Comparison of ENCODE assay signal across 28 cellular contexts in the genomic region with DNA sequence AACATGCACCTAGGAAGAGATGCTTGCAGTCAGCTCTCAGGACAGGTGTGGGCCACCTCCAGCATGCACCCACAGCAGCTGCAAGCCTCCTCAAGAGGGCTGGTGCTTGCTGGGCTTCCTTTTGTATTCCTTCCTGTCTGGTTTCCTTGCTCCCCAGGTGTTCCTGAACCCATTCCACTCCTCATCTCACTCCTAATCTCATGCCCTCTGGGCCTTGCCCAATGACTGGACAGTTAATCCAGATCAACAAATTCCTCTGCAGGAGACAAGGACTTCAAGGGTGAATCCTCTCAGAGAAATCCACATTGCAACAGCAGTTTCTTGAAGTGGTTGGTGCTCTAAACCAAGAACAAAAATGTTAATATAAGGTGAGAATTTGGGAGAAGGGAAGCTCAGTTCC. TPM values are rescaled to one million over a fixed set of nuclear protein-coding genes. Genes with fewer than 3 reads are reported as not detected.
A peak's percentile ranks its signal among the peaks of the same experiment; 100 is the strongest.
DNase-seq lines count a peak whose midpoint lies in the region; ATAC-seq, FAIRE-seq and TF ChIP-seq lines count a peak whose summit lies in the region.
"Had no signal": no experiment of that assay in that cellular context is flagged by ENCODE, and none has a peak within 500 bp of the region (broad histone marks: within the 10 kb centered on the region; RNA-seq: fewer than 3 reads in every experiment).

No MANE protein-coding gene starts in this region.

- H3K23me2 ChIP-seq in H1 (ENCODE audit: low read depth, low read length), result no peaks in the 10 kb centered on the region

- H3K27ac ChIP-seq in CD4-positive, CD25-positive, alpha-beta regulatory T cell (ENCODE audit: insufficient read depth, low read length, poor library complexity, severe bottlenecking), result peak overlapping the region; percentile 62
- H3K27ac ChIP-seq in H1 (ENCODE audit: low read depth, low read length) (no peak overlapping the region), psoas muscle (no peak overlapping the region)
- H3K27ac ChIP-seq: A549, cardiac muscle cell, coronary artery, right atrium auricular region, stomach, vagina had no signal

- H2BK5ac ChIP-seq in H1 (ENCODE audit: low read depth, low read length), result no peak overlapping the region

- no peak overlapping the region for H2BK120ac ChIP-seq in H1 (replicated peaks; ENCODE audit: low read depth, low read length)

- H3K27me3 Mint-ChIP-seq in activated CD4-positive, alpha-beta T cell treated with anti-CD3 and anti-CD28 coated beads, Interleukin-2, amount 10 ng/mL, durations not matched to agents 7 days and 5 days, result no peaks in the 10 kb centered on the region
- no peaks in the 10 kb centered on the region for H3K27me3 Mint-ChIP-seq in CD4-positive, CD25-positive, alpha-beta regulatory T cell
- H3K27me3 Mint-ChIP-seq in activated CD8-positive, alpha-beta T cell treated with anti-CD3 and anti-CD28 coated beads for 36 hours, result no peaks in the 10 kb centered on the region

- no peak overlapping the region for H2AFZ ChIP-seq in H1 (ENCODE audit: low read length)

- H4K8ac ChIP-seq in H1 (ENCODE audit: extremely low read depth, insufficient read depth, low read length), result no peak overlapping the region

- no peak overlapping the region for H3K56ac ChIP-seq in H1 (replicated peaks; ENCODE audit: insufficient read length, low read depth, low read length)

- H3K14ac ChIP-seq in H1 (ENCODE audit: insufficient read length), result no peak overlapping the region

- no peak overlapping the region for H2BK12ac ChIP-seq in H1 (ENCODE audit: low read depth, low read length)

- DNase-seq in activated CD4-positive, alpha-beta T cell treated with anti-CD3 and anti-CD28 coated beads, Interleukin-2, amount 10 ng/mL, durations not matched to agents 7 days and 5 days, result no peak
- DNase-seq in activated CD4-positive, alpha-beta T cell treated with anti-CD3 and anti-CD28 coated beads, Interleukin-2, amount 50 U/mL, for 48 hours, result no peak
- DNase-seq in CD4-positive, CD25-positive, alpha-beta regulatory T cell, result no peak
- no peak for DNase-seq in activated CD8-positive, alpha-beta T cell treated with anti-CD3 and anti-CD28 coated beads for 36 hours
- DNase-seq in H1 (ENCODE audit: low read depth in 1 of 2, low spot score in 2 of 2), result no peak
- DNase-seq in psoas muscle, result no peak
- no peak for DNase-seq in CD1c-positive myeloid dendritic cell (ENCODE audit: extremely low spot score)
- DNase-seq: activated CD4-positive, alpha-beta T cell treated with anti-CD3 and anti-CD28 coated beads for 1 hour; DMS 273 treated with DMSO at 0.1 percent for 48 hours; erythroblast; GOT3; mesendoderm; NCI-H1436 treated with DMSO at 0.1 percent for 48 hours; NCI-H2081 treated with DMSO at 0.1 percent for 48 hours; NCI-H2227 treated with DMSO at 0.1 percent for 48 hours; NCI-H526; NK-92 treated with Interleukin-12 subunit alpha and Interleukin-12 subunit beta, amount 100 ng/mL, for 24 hours; stimulated activated CD4-positive, alpha-beta T cell treated with anti-CD3 and anti-CD28 coated beads, Interleukin-2, amount 100 ng/mL, for 24 hours; stomach had no signal

- 0 out of 2 replicates have a peak overlapping the region, but pooled peaks have one; percentile 7 for H2AK5ac ChIP-seq in H1 (ENCODE audit: low read depth, low read length)

- no peak for TF ChIP-seq EP300 in H1 (IDR thresholded peaks at IDR 0.05; ENCODE audit: borderline replicate concordance in 1 of 2, low read depth in 2 of 2, low read length in 2 of 2)

- H3K4me2 ChIP-seq in H1 (ENCODE audit: insufficient read depth in 1 of 2, low read depth in 2 of 2, low read length in 2 of 2), result no peak overlapping the region
- H3K4me2 ChIP-seq: A549, smooth muscle cell had no signal

- H3K27ac Mint-ChIP-seq in activated CD4-positive, alpha-beta T cell treated with anti-CD3 and anti-CD28 coated beads, Interleukin-2, amount 10 ng/mL, durations not matched to agents 7 days and 5 days, result peak overlapping the region; percentile 56
- H3K27ac Mint-ChIP-seq in CD4-positive, CD25-positive, alpha-beta regulatory T cell, result peak overlapping the region; percentile 85 to 94 (median 91)
- peak overlapping the region; percentile 97 for H3K27ac Mint-ChIP-seq in activated CD8-positive, alpha-beta T cell treated with anti-CD3 and anti-CD28 coated beads for 36 hours

- POLR2A ChIA-PET in activated CD4-positive, alpha-beta T cell treated with anti-CD3 and anti-CD28 coated beads, Interleukin-2, amount 10 ng/mL, durations not matched to agents 7 days and 5 days (lab: Charles Lee), result no interaction called here
- POLR2A ChIA-PET in activated CD8-positive, alpha-beta T cell treated with anti-CD3 and anti-CD28 coated beads for 36 hours (lab: Charles Lee), result interaction anchor here (0.7 to 2.5 kb wide), 13 partner anchors 8 to 162 kb away, joined by 3 to 16 read pairs (median 4); a partner anchor contains a TSS
- POLR2A ChIA-PET in H1 (lab: Charles Lee; ENCODE audit: partially characterized antibody), result no interaction called here

- H3K4me3 ChIP-seq in CD4-positive, CD25-positive, alpha-beta regulatory T cell (ENCODE audit: low read depth, low read length), result peak overlapping the region; percentile 51
- no peak overlapping the region for H3K4me3 ChIP-seq in H1 (ENCODE audit: extremely low read depth in 1 of 4, insufficient read depth in 2 of 4, low read depth in 3 of 4, low read length in 4 of 4)
- H3K4me3 ChIP-seq in psoas muscle, result no peak overlapping the region
- H3K4me3 ChIP-seq: A549, cardiac muscle cell, coronary artery, right atrium auricular region, smooth muscle cell, stomach, vagina had no signal

- H3K4ac ChIP-seq in H1 (replicated peaks; ENCODE audit: insufficient read length, low read depth, low read length), result no peak overlapping the region

- ATAC-seq in CD4-positive, CD25-positive, alpha-beta regulatory T cell (ENCODE audit: low read depth in 2 of 2), result no peak
- no peak for ATAC-seq in activated CD8-positive, alpha-beta T cell treated with anti-CD3 and anti-CD28 coated beads for 36 hours
- ATAC-seq in GM19452 (IDR thresholded peaks at IDR 0.05; ENCODE audit: unreplicated experiment) (no peak), psoas muscle (no peak)
- ATAC-seq: A549, left lobe of liver had no signal

- no peak overlapping the region for H4K5ac ChIP-seq in H1 (ENCODE audit: insufficient read length, low read depth, low read length)

- no peak for TF ChIP-seq RAD21 in H1 (IDR thresholded peaks at IDR 0.05 in 1 of 2, conservative IDR thresholded peaks at IDR 0.05 in 1 of 2; ENCODE audit: low read depth in 2 of 2, low read length in 2 of 2)

- TF ChIP-seq CTCF in activated CD8-positive, alpha-beta T cell treated with anti-CD3 and anti-CD28 coated beads for 36 hours (IDR thresholded peaks at IDR 0.05), result no peak
- TF ChIP-seq CTCF in H1 (IDR thresholded peaks at IDR 0.05; ENCODE audit: control extremely low read depth in 1 of 3, insufficient read depth in 1 of 3, low read depth in 1 of 3, low read length in 3 of 3) (no peak), psoas muscle (IDR thresholded peaks at IDR 0.05) (no peak)

- CTCF ChIA-PET in activated CD4-positive, alpha-beta T cell treated with anti-CD3 and anti-CD28 coated beads, Interleukin-2, amount 10 ng/mL, durations not matched to agents 7 days and 5 days (lab: Charles Lee), result interaction anchor here (1.6 to 3.7 kb wide), 3 partner anchors 30 to 166 kb away, joined by 4 to 12 read pairs (median 9); a partner anchor contains a TSS
- CTCF ChIA-PET in activated CD8-positive, alpha-beta T cell treated with anti-CD3 and anti-CD28 coated beads for 36 hours (lab: Charles Lee), result interaction anchor here (0.9 to 7.5 kb wide), 8 partner anchors 12 to 165 kb away, joined by 3 to 68 read pairs (median 4); no protein-coding TSS in a partner anchor
- CTCF ChIA-PET in H1 (lab: Charles Lee; ENCODE audit: partially characterized antibody), result interaction anchor here (1.1 to 3.6 kb wide), 5 partner anchors 13 to 166 kb away, joined by 3 to 18 read pairs (median 4); a partner anchor contains a TSS

- peaks cover 75% of the 10 kb centered on the region for H3K36me3 ChIP-seq in CD4-positive, CD25-positive, alpha-beta regulatory T cell (ENCODE audit: control insufficient read depth, insufficient read depth, low read length)
- H3K36me3 ChIP-seq in H1 (ENCODE audit: control insufficient read depth in 2 of 4, insufficient read depth in 4 of 4, low read length in 3 of 4) (no peaks in the 10 kb centered on the region), psoas muscle (ENCODE audit: insufficient read depth in 1 of 2, low read depth in 1 of 2) (no peaks in the 10 kb centered on the region)
- H3K36me3 ChIP-seq: cardiac muscle cell, right atrium auricular region, stomach, vagina had no signal

- H4K91ac ChIP-seq in H1 (replicated peaks; ENCODE audit: insufficient read length, low read length), result no peak overlapping the region

- intact Hi-C loops in activated CD8-positive, alpha-beta T cell treated with anti-CD3 and anti-CD28 coated beads for 36 hours (cut with micrococcal nuclease), result no loop called here
- intact Hi-C loops in psoas muscle (cut with DNase I), result no loop called here

- peaks cover 97% of the 10 kb centered on the region for H3K4me1 Mint-ChIP-seq in activated CD4-positive, alpha-beta T cell treated with anti-CD3 and anti-CD28 coated beads, Interleukin-2, amount 10 ng/mL, durations not matched to agents 7 days and 5 days
- H3K4me1 Mint-ChIP-seq in CD4-positive, CD25-positive, alpha-beta regulatory T cell, result peaks cover 62 to 99% (median 82%) of the 10 kb centered on the region in 4 donors
- H3K4me1 Mint-ChIP-seq in activated CD8-positive, alpha-beta T cell treated with anti-CD3 and anti-CD28 coated beads for 36 hours (ENCODE audit: low read depth), result peaks cover 100% of the 10 kb centered on the region

- peaks cover 95% of the 10 kb centered on the region for H3K4me1 ChIP-seq in CD4-positive, CD25-positive, alpha-beta regulatory T cell (ENCODE audit: control insufficient read depth, insufficient read depth, low read length, poor library complexity, severe bottlenecking)
- H3K4me1 ChIP-seq in H1 (replicated peaks in 1 of 4; ENCODE audit: control insufficient read depth in 3 of 4, insufficient read depth in 4 of 4, low read length in 3 of 4) (peaks cover 0 to 3% (median 0%) of the 10 kb centered on the region in 4 experiments; a peak in 1 of 7 replicates), psoas muscle (no peaks in the 10 kb centered on the region)
- H3K4me1 ChIP-seq: stomach had no signal

- H3K4me3 Mint-ChIP-seq in activated CD4-positive, alpha-beta T cell treated with anti-CD3 and anti-CD28 coated beads, Interleukin-2, amount 10 ng/mL, durations not matched to agents 7 days and 5 days, result no peak overlapping the region
- H3K4me3 Mint-ChIP-seq in CD4-positive, CD25-positive, alpha-beta regulatory T cell, result peak overlapping the region; percentile 56 to 75 (median 68)
- no peak overlapping the region for H3K4me3 Mint-ChIP-seq in activated CD8-positive, alpha-beta T cell treated with anti-CD3 and anti-CD28 coated beads for 36 hours

- no peak for TF ChIP-seq POLR2A in H1 (IDR thresholded peaks at IDR 0.05; ENCODE audit: control extremely low read depth in 1 of 2, low read depth in 2 of 2, low read length in 2 of 2)

- H2BK15ac ChIP-seq in H1 (ENCODE audit: low read length), result no peak overlapping the region

- H3K9me3 ChIP-seq in CD4-positive, CD25-positive, alpha-beta regulatory T cell (ENCODE audit: control insufficient read depth in 2 of 2, low read length in 2 of 2), result no peaks in the 10 kb centered on the region
- H3K9me3 ChIP-seq in H1 (ENCODE audit: insufficient read depth in 2 of 2, low read depth in 1 of 2, low read length in 1 of 2) (no peaks in the 10 kb centered on the region), psoas muscle (no peaks in the 10 kb centered on the region)
- H3K9me3 ChIP-seq: A549, right atrium auricular region, stomach, vagina had no signal

- no peak overlapping the region for H3K23ac ChIP-seq in H1 (ENCODE audit: insufficient read length)

- FAIRE-seq in H1 (lab: Jason Lieb, UNC), result no peak
- FAIRE-seq: A549, astrocyte had no signal

- H3K27me3 ChIP-seq in CD4-positive, CD25-positive, alpha-beta regulatory T cell (ENCODE audit: control insufficient read depth, insufficient read depth, low read length), result no peaks in the 10 kb centered on the region
- H3K27me3 ChIP-seq in H1 (replicated peaks in 1 of 4; ENCODE audit: control insufficient read depth in 3 of 4, extremely low read depth in 1 of 4, insufficient read depth in 3 of 4, low read length in 3 of 4) (no peaks in the 10 kb centered on the region), psoas muscle (ENCODE audit: insufficient read depth in 3 of 3, low read length in 2 of 3) (no peaks in the 10 kb centered on the region)
- H3K27me3 ChIP-seq: cardiac muscle cell, right atrium auricular region, stomach, vagina had no signal

- H3K9ac ChIP-seq in H1 (replicated peaks in 1 of 4; ENCODE audit: extremely low read depth in 1 of 4, low read depth in 3 of 4, low read length in 3 of 4), result no peak overlapping the region

- no peaks in the 10 kb centered on the region for H3K79me2 ChIP-seq in H1 (ENCODE audit: control insufficient read depth in 1 of 2, insufficient read depth in 2 of 2, low read length in 2 of 2)

- H3K79me1 ChIP-seq in H1 (ENCODE audit: low read depth, low read length), result no peaks in the 10 kb centered on the region

- H3K9me3 Mint-ChIP-seq in activated CD4-positive, alpha-beta T cell treated with anti-CD3 and anti-CD28 coated beads, Interleukin-2, amount 10 ng/mL, durations not matched to agents 7 days and 5 days, result no peaks in the 10 kb centered on the region
- no peaks in the 10 kb centered on the region for H3K9me3 Mint-ChIP-seq in CD4-positive, CD25-positive, alpha-beta regulatory T cell
- H3K9me3 Mint-ChIP-seq in activated CD8-positive, alpha-beta T cell treated with anti-CD3 and anti-CD28 coated beads for 36 hours, result peaks cover 6% of the 10 kb centered on the region

- no peak overlapping the region for H2BK20ac ChIP-seq in H1 (ENCODE audit: low read length)

- H3K18ac ChIP-seq in H1 (ENCODE audit: extremely low read depth, low read length), result no peak overlapping the region

- peaks cover 93% of the 10 kb centered on the region for H3K36me3 Mint-ChIP-seq in activated CD4-positive, alpha-beta T cell treated with anti-CD3 and anti-CD28 coated beads, Interleukin-2, amount 10 ng/mL, durations not matched to agents 7 days and 5 days (ENCODE audit: low read depth)
- peaks cover 53% of the 10 kb centered on the region for H3K36me3 Mint-ChIP-seq in CD4-positive, CD25-positive, alpha-beta regulatory T cell
- H3K36me3 Mint-ChIP-seq in activated CD8-positive, alpha-beta T cell treated with anti-CD3 and anti-CD28 coated beads for 36 hours (ENCODE audit: low read depth), result peaks cover 92% of the 10 kb centered on the region

- H4K20me1 ChIP-seq in H1 (replicated peaks in 1 of 2; ENCODE audit: control insufficient read depth in 1 of 2, insufficient read depth in 2 of 2, low read length in 2 of 2), result no peaks in the 10 kb centered on the region

RNA-seq across cellular contexts. Expression of a gene that starts 30.7 kb away (rescaled TPM):
- 100 to 1,000 TPM; 185 to 204 TPM for total RNA-seq in activated CD4-positive, alpha-beta T cell treated with anti-CD3 and anti-CD28 coated beads, Interleukin-2, amount 10 ng/mL, durations not matched to agents 7 days and 5 days
- total RNA-seq in CD4-positive, CD25-positive, alpha-beta regulatory T cell, result 216 TPM
- polyA plus RNA-seq in CD4-positive, CD25-positive, alpha-beta regulatory T cell, result 100 to 1,000 TPM in 1 of 4 donors, 10 to 100 TPM in 3; 74.5 to 108 (median 86.6) TPM
- 100 to 1,000 TPM; 105 to 106 TPM for total RNA-seq in activated CD8-positive, alpha-beta T cell treated with anti-CD3 and anti-CD28 coated beads for 36 hours
- total RNA-seq in H1 (2021; fragmentation: NEBNext Ultra II Directional; extraction: Animal tissue kit (Norgen Biotek cat#: 25700)), result 2.1 and 4.1 TPM in 2 replicates
- polyA plus RNA-seq in H1 (2011; rRNA removed) (1.0 and 1.1 TPM in 2 replicates), psoas muscle (under 1 TPM in 2 of 3 donors, not detected in 1; 0.01 to 0.03 TPM)
- 1.0 TPM for polyA plus RNA-seq in H1 (2011; cell fraction: cytosol; rRNA removed)
- polyA plus RNA-seq in H1 (2011; cell fraction: nucleus; rRNA removed), result 1.3 TPM
- 1.2 to 1.8 TPM (median 1.7 TPM) in 4 replicates for polyA plus RNA-seq in H1 (2012, experiment 1 of 2)
- 0.10 TPM for polyA plus RNA-seq in H1 (2012, experiment 2 of 2)
- polyA plus RNA-seq in H1 (2013, experiment 1 of 2), result 0.99 TPM
- 1.1 TPM for polyA plus RNA-seq in H1 (2013, experiment 2 of 2)
- 6.1 and 8.0 TPM in 2 replicates for polyA minus RNA-seq in H1 (2011; rRNA and poly(A)+ RNA removed)
- 4.0 TPM for polyA minus RNA-seq in H1 (2011; cell fraction: cytosol; rRNA and poly(A)+ RNA removed)
- polyA minus RNA-seq in H1 (2011; cell fraction: nucleus; rRNA and poly(A)+ RNA removed), result 5.6 TPM
- under 1 TPM; 0.10 to 0.27 (median 0.22) TPM for total RNA-seq in psoas muscle

Comparison
In these comparisons a context has a peak if more than half of its experiments do, and no peak if none do; other contexts are left out.
1. H3K4me3 Mint-ChIP-seq: peak in CD4-positive, CD25-positive, alpha-beta regulatory T cell (4 of 4); none in activated CD4-positive, alpha-beta T cell treated with anti-CD3 and anti-CD28 coated beads, Interleukin-2, amount 10 ng/mL, durations not matched to agents 7 days and 5 days (single experiment) and activated CD8-positive, alpha-beta T cell treated with anti-CD3 and anti-CD28 coated beads for 36 hours (single experiment).
2. RNA of a gene that starts 30.7 kb away (total RNA-seq): 216 TPM in CD4-positive, CD25-positive, alpha-beta regulatory T cell (single experiment), 185 to 204 TPM in activated CD4-positive, alpha-beta T cell treated with anti-CD3 and anti-CD28 coated beads, Interleukin-2, amount 10 ng/mL, durations not matched to agents 7 days and 5 days and 105 to 106 TPM in activated CD8-positive, alpha-beta T cell treated with anti-CD3 and anti-CD28 coated beads for 36 hours; 2.1 to 4.1 TPM in H1 and 0.10 to 0.27 TPM in psoas muscle; every median in the first group is over 10 times any median in the second.
3. Peak in every context shown above with its lines, with median percentiles within 50 percentile points of each other: H3K27ac Mint-ChIP-seq.